Comparison of ENCODE assay signal across 28 cellular contexts in genomic region chr5:122694884-122695283, GRCh38.
A peak's percentile ranks its signal among the peaks of the same experiment; 100 is the strongest.
DNase-seq lines count a peak whose midpoint lies in the region; FAIRE-seq and TF ChIP-seq lines count a peak whose summit lies in the region.
"Had no signal": no experiment of that assay in that cellular context is flagged by ENCODE, and none has a peak within 500 bp of the region (broad histone marks: within the 10 kb centered on the region; RNA-seq: fewer than 3 reads in every experiment).

No MANE protein-coding gene starts in this region.

- H3K4me1 ChIP-seq in PC-9 (replicated peaks; ENCODE audit: insufficient read depth) (no peaks in the 10 kb centered on the region), fibroblast of lung (ENCODE audit: control insufficient read depth, extremely low read depth, insufficient read depth, low read length) (no peaks in the 10 kb centered on the region), osteoblast (ENCODE audit: insufficient read depth, low read length) (peaks cover 7% of the 10 kb centered on the region), esophagus muscularis mucosa (no peaks in the 10 kb centered on the region)
- H3K4me1 ChIP-seq: A549, Caco-2, Peyer's patch had no signal

- H3K9ac ChIP-seq in fibroblast of lung (ENCODE audit: insufficient read depth, low read length), result no peak overlapping the region
- H3K9ac ChIP-seq: GM23248, KMS-11 had no signal

- no peak for TF ChIP-seq POLR2A in esophagus muscularis mucosa (IDR thresholded peaks at IDR 0.05; ENCODE audit: low read depth)

- H3K36me3 ChIP-seq in PC-9 (ENCODE audit: low read depth), result no peaks in the 10 kb centered on the region
- H3K36me3 ChIP-seq in fibroblast of lung (ENCODE audit: control insufficient read depth, insufficient read depth, low read length), result no peaks in the 10 kb centered on the region
- no peaks in the 10 kb centered on the region for H3K36me3 ChIP-seq in osteoblast (ENCODE audit: insufficient read depth, low read length)
- no peaks in the 10 kb centered on the region for H3K36me3 ChIP-seq in esophagus muscularis mucosa
- H3K36me3 ChIP-seq: Peyer's patch had no signal

- 0 out of 2 replicates have a peak overlapping the region, but pooled peaks have one; percentile 52 for H2AFZ ChIP-seq in PC-9
- peak overlapping the region; percentile 15 for H2AFZ ChIP-seq in fibroblast of lung (ENCODE audit: low read length)
- peak overlapping the region; percentile 52 for H2AFZ ChIP-seq in osteoblast (ENCODE audit: low read length)
- H2AFZ ChIP-seq: GM23248 had no signal

- POLR2A ChIA-PET in PC-9 (lab: Charles Lee; ENCODE audit: unreplicated experiment), result no interaction called here

- H4K20me1 ChIP-seq in PC-9 (ENCODE audit: insufficient read depth) (no peaks in the 10 kb centered on the region), fibroblast of lung (ENCODE audit: control insufficient read depth, extremely low read depth, insufficient read depth, low read length) (no peaks in the 10 kb centered on the region), osteoblast (ENCODE audit: insufficient read depth, low read length) (no peaks in the 10 kb centered on the region)

- H3K4me3 ChIP-seq in PC-9 (no peak overlapping the region), fibroblast of lung (replicated peaks in 1 of 4; ENCODE audit: control extremely low read depth in 1 of 4, insufficient read depth in 1 of 4, low read depth in 3 of 4, low read length in 4 of 4) (no peak overlapping the region), osteoblast (ENCODE audit: insufficient read depth, low read length) (no peak overlapping the region), esophagus muscularis mucosa (no peak overlapping the region)
- H3K4me3 ChIP-seq: A549, GM23248, Peyer's patch had no signal

- H3K27ac ChIP-seq in PC-9 (no peak overlapping the region), fibroblast of lung (ENCODE audit: insufficient read depth, low read length) (no peak overlapping the region), osteoblast (ENCODE audit: low read depth, low read length) (no peak overlapping the region), esophagus muscularis mucosa (replicated peaks in 1 of 4) (no peak overlapping the region)
- H3K27ac ChIP-seq: A549, GM23248, KMS-11, Peyer's patch had no signal

- H3K9me2 ChIP-seq in PC-9 (ENCODE audit: insufficient read depth), result no peaks in the 10 kb centered on the region

- CTCF ChIA-PET in PC-9 (lab: Charles Lee), result no interaction called here

- 94% methylated on average over 5 of the region's 5 CpGs for WGBS in esophagus muscularis mucosa

- H3K79me2 ChIP-seq in PC-9 (ENCODE audit: low read depth) (no peaks in the 10 kb centered on the region), fibroblast of lung (ENCODE audit: control insufficient read depth, insufficient read depth, low read length) (no peaks in the 10 kb centered on the region), osteoblast (ENCODE audit: insufficient read depth, low read length) (no peaks in the 10 kb centered on the region)

- no peak for TF ChIP-seq EP300 in esophagus muscularis mucosa (IDR thresholded peaks at IDR 0.05)

- peak; percentile 31 for FAIRE-seq in GM19239 (lab: Jason Lieb, UNC)
- FAIRE-seq: A549, GM12892, HTR-8/SVneo had no signal

- DNase-seq in GM19239 (ENCODE audit: insufficient read length, low spot score) (no peak), PC-9 (no peak), fibroblast of lung (ENCODE audit: low read depth in 2 of 2) (peak in 1 of 2 donors; percentile 16), osteoblast (ENCODE audit: insufficient read length, low spot score, missing footprints) (no peak), DMS 273 treated with DMSO at 0.1 percent for 48 hours (lab: John Stamatoyannopoulos, UW) (no peak), D341Med (ENCODE audit: low spot score) (no peak), esophagus muscularis mucosa (ENCODE audit: extremely low spot score) (no peak), activated gamma-delta T cell treated with Interleukin-2 at 50 U/mL for 16 hours (no peak)
- DNase-seq: AML-193; C1 segment of cervical spinal cord; Caco-2; CD4-positive, alpha-beta memory T cell; DMS79 treated with DMSO at 0.1 percent for 48 hours; GM23248; H7; NCI-H1048; NCI-H1417 treated with DMSO at 0.1 percent for 48 hours; NCI-H187; NCI-H2081 treated with DMSO at 0.1 percent for 48 hours; NCI-H2171; NCI-H226; NCI-H510A; NCI-H69; Peyer's patch had no signal

- no peak for TF ChIP-seq CTCF in PC-9 (conservative IDR thresholded peaks at IDR 0.05)
- no peak for TF ChIP-seq CTCF in fibroblast of lung (conservative IDR thresholded peaks at IDR 0.05 in 1 of 2, IDR thresholded peaks at IDR 0.05 in 1 of 2; ENCODE audit: low read depth in 1 of 2, low read length in 2 of 2)
- TF ChIP-seq CTCF in osteoblast (IDR thresholded peaks at IDR 0.05; ENCODE audit: extremely low read depth, low read depth, low read length), result no peak
- no peak for TF ChIP-seq CTCF in esophagus muscularis mucosa (IDR thresholded peaks at IDR 0.05)

- no TSS peak for BruUV-seq in PC-9 (replicated peaks; lab: Mats Ljungman, UMichigan)

- H3F3A ChIP-seq in PC-9 (ENCODE audit: insufficient read depth, low read depth), result no peaks in the 10 kb centered on the region

- H3K9me3 ChIP-seq in PC-9 (ENCODE audit: insufficient read depth, low read depth) (no peaks in the 10 kb centered on the region), fibroblast of lung (ENCODE audit: control insufficient read depth, insufficient read depth, low read depth, low read length) (no peaks in the 10 kb centered on the region), osteoblast (ENCODE audit: low read depth, low read length) (no peaks in the 10 kb centered on the region), esophagus muscularis mucosa (no peaks in the 10 kb centered on the region)
- H3K9me3 ChIP-seq: A549, Caco-2, Peyer's patch had no signal

- no peak overlapping the region for H3K4me2 ChIP-seq in PC-9
- no peak overlapping the region for H3K4me2 ChIP-seq in fibroblast of lung (ENCODE audit: extremely low read depth, insufficient read depth, low read length)
- peak overlapping the region; percentile 5 for H3K4me2 ChIP-seq in osteoblast (ENCODE audit: insufficient read depth, low read length)
- H3K4me2 ChIP-seq: A549, KMS-11 had no signal

- no peaks in the 10 kb centered on the region for H3K27me3 ChIP-seq in PC-9 (ENCODE audit: insufficient read depth, low read depth)
- no peaks in the 10 kb centered on the region for H3K27me3 ChIP-seq in fibroblast of lung (ENCODE audit: control insufficient read depth, insufficient read depth, low read length)
- no peaks in the 10 kb centered on the region for H3K27me3 ChIP-seq in osteoblast (ENCODE audit: insufficient read depth, low read length)
- H3K27me3 ChIP-seq in esophagus muscularis mucosa, result no peaks in the 10 kb centered on the region
- H3K27me3 ChIP-seq: Peyer's patch had no signal

- intact Hi-C loops in PC-9 (cut with micrococcal nuclease; ENCODE audit: unreplicated experiment), result no loop called here
- intact Hi-C loops in esophagus muscularis mucosa (cut with DNase I), result no loop called here
